ENCODE assay signal across 1 cellular context in the genomic region with DNA sequence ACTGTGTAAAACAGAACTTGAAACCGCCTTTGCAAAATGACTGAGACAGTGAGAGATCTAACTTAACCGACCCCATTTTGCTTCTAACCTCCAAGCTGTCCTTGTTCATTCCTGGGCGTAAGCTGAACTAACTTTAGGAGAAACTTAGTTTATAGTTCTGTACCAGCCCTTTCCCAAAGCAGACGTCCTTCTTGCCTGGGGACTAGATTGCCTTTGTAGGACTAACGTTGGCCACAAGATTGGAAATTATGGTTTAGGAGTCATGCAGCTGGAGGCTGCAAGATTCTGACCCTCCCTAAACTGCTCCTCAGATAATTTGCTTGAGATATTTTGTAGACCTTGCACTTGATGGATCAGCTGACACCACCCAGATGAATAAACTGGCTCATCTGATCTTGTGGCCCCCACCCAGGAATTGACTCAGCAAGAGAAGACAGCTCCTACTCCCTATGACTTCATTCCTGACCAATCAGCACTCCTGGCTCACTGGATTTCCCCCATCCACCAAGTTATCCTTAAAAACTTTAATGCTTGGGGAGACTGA.
A peak's percentile ranks its signal among the peaks of the same experiment; 100 is the strongest.
TF ChIP-seq lines count a peak whose summit lies in the region.

No MANE protein-coding gene starts in this region.

TF ChIP-seq in K562, 482 proteins besides CTCF, POLR2A, EP300 and RAD21 (continued from another document and continues in another):
- TF ChIP-seq, protein P1, sequence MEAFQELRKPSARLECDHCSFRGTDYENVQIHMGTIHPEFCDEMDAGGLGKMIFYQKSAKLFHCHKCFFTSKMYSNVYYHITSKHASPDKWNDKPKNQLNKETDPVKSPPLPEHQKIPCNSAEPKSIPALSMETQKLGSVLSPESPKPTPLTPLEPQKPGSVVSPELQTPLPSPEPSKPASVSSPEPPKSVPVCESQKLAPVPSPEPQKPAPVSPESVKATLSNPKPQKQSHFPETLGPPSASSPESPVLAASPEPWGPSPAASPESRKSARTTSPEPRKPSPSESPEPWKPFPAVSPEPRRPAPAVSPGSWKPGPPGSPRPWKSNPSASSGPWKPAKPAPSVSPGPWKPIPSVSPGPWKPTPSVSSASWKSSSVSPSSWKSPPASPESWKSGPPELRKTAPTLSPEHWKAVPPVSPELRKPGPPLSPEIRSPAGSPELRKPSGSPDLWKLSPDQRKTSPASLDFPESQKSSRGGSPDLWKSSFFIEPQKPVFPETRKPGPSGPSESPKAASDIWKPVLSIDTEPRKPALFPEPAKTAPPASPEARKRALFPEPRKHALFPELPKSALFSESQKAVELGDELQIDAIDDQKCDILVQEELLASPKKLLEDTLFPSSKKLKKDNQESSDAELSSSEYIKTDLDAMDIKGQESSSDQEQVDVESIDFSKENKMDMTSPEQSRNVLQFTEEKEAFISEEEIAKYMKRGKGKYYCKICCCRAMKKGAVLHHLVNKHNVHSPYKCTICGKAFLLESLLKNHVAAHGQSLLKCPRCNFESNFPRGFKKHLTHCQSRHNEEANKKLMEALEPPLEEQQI (IDR thresholded peaks at IDR 0.05) = no peak
- no peak for TF ChIP-seq PURB (CRISPR knock-in tag; IDR thresholded peaks at IDR 0.05; ENCODE audit: low read depth)
- no peak for TF ChIP-seq FOXK1 (CRISPR knock-in tag; IDR thresholded peaks at IDR 0.05; ENCODE audit: borderline replicate concordance)
- peak; percentile 50 for TF ChIP-seq CBFA2T3 (IDR thresholded peaks at IDR 0.05)
- TF ChIP-seq, protein P2, sequence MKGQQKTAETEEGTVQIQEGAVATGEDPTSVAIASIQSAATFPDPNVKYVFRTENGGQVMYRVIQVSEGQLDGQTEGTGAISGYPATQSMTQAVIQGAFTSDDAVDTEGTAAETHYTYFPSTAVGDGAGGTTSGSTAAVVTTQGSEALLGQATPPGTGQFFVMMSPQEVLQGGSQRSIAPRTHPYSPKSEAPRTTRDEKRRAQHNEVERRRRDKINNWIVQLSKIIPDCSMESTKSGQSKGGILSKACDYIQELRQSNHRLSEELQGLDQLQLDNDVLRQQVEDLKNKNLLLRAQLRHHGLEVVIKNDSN (CRISPR knock-in tag; IDR thresholded peaks at IDR 0.05) = peak; percentile 16; the same call in 1 of the 2 replicates
- TF ChIP-seq FOXJ3 (CRISPR knock-in tag; IDR thresholded peaks at IDR 0.05) = no peak
- TF ChIP-seq CC2D1A (IDR thresholded peaks at IDR 0.05) = no peak
- TF ChIP-seq ZNF324 (CRISPR knock-in tag; IDR thresholded peaks at IDR 0.05) = no peak
- TF ChIP-seq IFI16 (CRISPR knock-in tag; IDR thresholded peaks at IDR 0.05) = no peak
- no peak for TF ChIP-seq ZFP1 (CRISPR knock-in tag; IDR thresholded peaks at IDR 0.05)
- peak; percentile 84 for TF ChIP-seq ZNF584 (CRISPR knock-in tag; IDR thresholded peaks at IDR 0.05; ENCODE audit: low read depth)
- peak; percentile 71; the same call in 1 of the 2 replicates for TF ChIP-seq JUND (IDR thresholded peaks at IDR 0.05; ENCODE audit: borderline replicate concordance, low read depth, low read length)
- peak; percentile 74; the same call in 2 of the 3 replicates for TF ChIP-seq JUND (tag; IDR thresholded peaks at IDR 0.05; ENCODE audit: borderline replicate concordance, low read depth, low read length)
- TF ChIP-seq BACH1 (tag; IDR thresholded peaks at IDR 0.05) = peak; percentile 57; the same call in 1 of the 2 replicates
- TF ChIP-seq ZNF764 (CRISPR knock-in tag; IDR thresholded peaks at IDR 0.05; ENCODE audit: low read depth) = no peak
- TF ChIP-seq, protein P3, sequence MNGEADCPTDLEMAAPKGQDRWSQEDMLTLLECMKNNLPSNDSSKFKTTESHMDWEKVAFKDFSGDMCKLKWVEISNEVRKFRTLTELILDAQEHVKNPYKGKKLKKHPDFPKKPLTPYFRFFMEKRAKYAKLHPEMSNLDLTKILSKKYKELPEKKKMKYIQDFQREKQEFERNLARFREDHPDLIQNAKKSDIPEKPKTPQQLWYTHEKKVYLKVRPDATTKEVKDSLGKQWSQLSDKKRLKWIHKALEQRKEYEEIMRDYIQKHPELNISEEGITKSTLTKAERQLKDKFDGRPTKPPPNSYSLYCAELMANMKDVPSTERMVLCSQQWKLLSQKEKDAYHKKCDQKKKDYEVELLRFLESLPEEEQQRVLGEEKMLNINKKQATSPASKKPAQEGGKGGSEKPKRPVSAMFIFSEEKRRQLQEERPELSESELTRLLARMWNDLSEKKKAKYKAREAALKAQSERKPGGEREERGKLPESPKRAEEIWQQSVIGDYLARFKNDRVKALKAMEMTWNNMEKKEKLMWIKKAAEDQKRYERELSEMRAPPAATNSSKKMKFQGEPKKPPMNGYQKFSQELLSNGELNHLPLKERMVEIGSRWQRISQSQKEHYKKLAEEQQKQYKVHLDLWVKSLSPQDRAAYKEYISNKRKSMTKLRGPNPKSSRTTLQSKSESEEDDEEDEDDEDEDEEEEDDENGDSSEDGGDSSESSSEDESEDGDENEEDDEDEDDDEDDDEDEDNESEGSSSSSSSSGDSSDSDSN (IDR thresholded peaks at IDR 0.05; ENCODE audit: borderline replicate concordance in 1 of 2, low read depth in 2 of 2, low read length in 2 of 2) = no peak
- no peak for TF ChIP-seq POLR3G (IDR thresholded peaks at IDR 0.05; ENCODE audit: extremely low read depth, insufficient read length, insufficient replicate concordance)
- no peak for TF ChIP-seq HIVEP1 (CRISPR knock-in tag; IDR thresholded peaks at IDR 0.05)
- TF ChIP-seq TCF3 (CRISPR knock-in tag; IDR thresholded peaks at IDR 0.05) = 0 out of 2 replicates have a peak, but pooled peaks have one; percentile 32
- TF ChIP-seq SMARCC2 (IDR thresholded peaks at IDR 0.05; ENCODE audit: low read depth) = no peak
- TF ChIP-seq NBN (IDR thresholded peaks at IDR 0.05; ENCODE audit: low read depth) = no peak
- TF ChIP-seq, protein P4, sequence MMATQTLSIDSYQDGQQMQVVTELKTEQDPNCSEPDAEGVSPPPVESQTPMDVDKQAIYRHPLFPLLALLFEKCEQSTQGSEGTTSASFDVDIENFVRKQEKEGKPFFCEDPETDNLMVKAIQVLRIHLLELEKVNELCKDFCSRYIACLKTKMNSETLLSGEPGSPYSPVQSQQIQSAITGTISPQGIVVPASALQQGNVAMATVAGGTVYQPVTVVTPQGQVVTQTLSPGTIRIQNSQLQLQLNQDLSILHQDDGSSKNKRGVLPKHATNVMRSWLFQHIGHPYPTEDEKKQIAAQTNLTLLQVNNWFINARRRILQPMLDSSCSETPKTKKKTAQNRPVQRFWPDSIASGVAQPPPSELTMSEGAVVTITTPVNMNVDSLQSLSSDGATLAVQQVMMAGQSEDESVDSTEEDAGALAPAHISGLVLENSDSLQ (IDR thresholded peaks at IDR 0.05) = peak; percentile 66
- TF ChIP-seq, protein P5, sequence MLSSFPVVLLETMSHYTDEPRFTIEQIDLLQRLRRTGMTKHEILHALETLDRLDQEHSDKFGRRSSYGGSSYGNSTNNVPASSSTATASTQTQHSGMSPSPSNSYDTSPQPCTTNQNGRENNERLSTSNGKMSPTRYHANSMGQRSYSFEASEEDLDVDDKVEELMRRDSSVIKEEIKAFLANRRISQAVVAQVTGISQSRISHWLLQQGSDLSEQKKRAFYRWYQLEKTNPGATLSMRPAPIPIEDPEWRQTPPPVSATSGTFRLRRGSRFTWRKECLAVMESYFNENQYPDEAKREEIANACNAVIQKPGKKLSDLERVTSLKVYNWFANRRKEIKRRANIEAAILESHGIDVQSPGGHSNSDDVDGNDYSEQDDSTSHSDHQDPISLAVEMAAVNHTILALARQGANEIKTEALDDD (IDR thresholded peaks at IDR 0.05) = peak; percentile 51; the same call in 1 of the 2 replicates
- peak; percentile 35; the same call in 1 of the 2 replicates for TF ChIP-seq ARID1B (IDR thresholded peaks at IDR 0.05)
- TF ChIP-seq NCOA2 (IDR thresholded peaks at IDR 0.05; ENCODE audit: partially characterized antibody in 2 of 2) = no peak
- TF ChIP-seq ZNF316 (IDR thresholded peaks at IDR 0.05) = peak; percentile 32; the same call in 1 of the 2 replicates
- peak; percentile 58; the same call in 1 of the 2 replicates for TF ChIP-seq ZNF766 (CRISPR knock-in tag; conservative IDR thresholded peaks at IDR 0.05)
- no peak for TF ChIP-seq MTF1 (CRISPR knock-in tag; IDR thresholded peaks at IDR 0.05; ENCODE audit: borderline replicate concordance)
- TF ChIP-seq MEF2D (tag; conservative IDR thresholded peaks at IDR 0.05; ENCODE audit: low read depth) = peak; percentile 77; the same call in 1 of the 2 replicates
- TF ChIP-seq ZNF384 (IDR thresholded peaks at IDR 0.05; ENCODE audit: low read depth, low read length) = no peak
- TF ChIP-seq, protein P6, sequence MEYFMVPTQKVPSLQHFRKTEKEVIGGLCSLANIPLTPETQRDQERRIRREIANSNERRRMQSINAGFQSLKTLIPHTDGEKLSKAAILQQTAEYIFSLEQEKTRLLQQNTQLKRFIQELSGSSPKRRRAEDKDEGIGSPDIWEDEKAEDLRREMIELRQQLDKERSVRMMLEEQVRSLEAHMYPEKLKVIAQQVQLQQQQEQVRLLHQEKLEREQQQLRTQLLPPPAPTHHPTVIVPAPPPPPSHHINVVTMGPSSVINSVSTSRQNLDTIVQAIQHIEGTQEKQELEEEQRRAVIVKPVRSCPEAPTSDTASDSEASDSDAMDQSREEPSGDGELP (CRISPR knock-in tag; IDR thresholded peaks at IDR 0.05; ENCODE audit: borderline replicate concordance) = peak; percentile 78; the same call in 1 of the 2 replicates
- no peak for TF ChIP-seq SAFB (IDR thresholded peaks at IDR 0.05; ENCODE audit: borderline replicate concordance, low read depth, low read length)
- TF ChIP-seq, protein P7, sequence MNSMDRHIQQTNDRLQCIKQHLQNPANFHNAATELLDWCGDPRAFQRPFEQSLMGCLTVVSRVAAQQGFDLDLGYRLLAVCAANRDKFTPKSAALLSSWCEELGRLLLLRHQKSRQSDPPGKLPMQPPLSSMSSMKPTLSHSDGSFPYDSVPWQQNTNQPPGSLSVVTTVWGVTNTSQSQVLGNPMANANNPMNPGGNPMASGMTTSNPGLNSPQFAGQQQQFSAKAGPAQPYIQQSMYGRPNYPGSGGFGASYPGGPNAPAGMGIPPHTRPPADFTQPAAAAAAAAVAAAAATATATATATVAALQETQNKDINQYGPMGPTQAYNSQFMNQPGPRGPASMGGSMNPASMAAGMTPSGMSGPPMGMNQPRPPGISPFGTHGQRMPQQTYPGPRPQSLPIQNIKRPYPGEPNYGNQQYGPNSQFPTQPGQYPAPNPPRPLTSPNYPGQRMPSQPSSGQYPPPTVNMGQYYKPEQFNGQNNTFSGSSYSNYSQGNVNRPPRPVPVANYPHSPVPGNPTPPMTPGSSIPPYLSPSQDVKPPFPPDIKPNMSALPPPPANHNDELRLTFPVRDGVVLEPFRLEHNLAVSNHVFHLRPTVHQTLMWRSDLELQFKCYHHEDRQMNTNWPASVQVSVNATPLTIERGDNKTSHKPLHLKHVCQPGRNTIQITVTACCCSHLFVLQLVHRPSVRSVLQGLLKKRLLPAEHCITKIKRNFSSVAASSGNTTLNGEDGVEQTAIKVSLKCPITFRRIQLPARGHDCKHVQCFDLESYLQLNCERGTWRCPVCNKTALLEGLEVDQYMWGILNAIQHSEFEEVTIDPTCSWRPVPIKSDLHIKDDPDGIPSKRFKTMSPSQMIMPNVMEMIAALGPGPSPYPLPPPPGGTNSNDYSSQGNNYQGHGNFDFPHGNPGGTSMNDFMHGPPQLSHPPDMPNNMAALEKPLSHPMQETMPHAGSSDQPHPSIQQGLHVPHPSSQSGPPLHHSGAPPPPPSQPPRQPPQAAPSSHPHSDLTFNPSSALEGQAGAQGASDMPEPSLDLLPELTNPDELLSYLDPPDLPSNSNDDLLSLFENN (IDR thresholded peaks at IDR 0.05; ENCODE audit: low read depth in 2 of 2, low read length in 2 of 2) = no peak
- no peak for TF ChIP-seq CSDE1 (IDR thresholded peaks at IDR 0.05)
- no peak for TF ChIP-seq TRIM24 (IDR thresholded peaks at IDR 0.05)
- TF ChIP-seq, protein P8, sequence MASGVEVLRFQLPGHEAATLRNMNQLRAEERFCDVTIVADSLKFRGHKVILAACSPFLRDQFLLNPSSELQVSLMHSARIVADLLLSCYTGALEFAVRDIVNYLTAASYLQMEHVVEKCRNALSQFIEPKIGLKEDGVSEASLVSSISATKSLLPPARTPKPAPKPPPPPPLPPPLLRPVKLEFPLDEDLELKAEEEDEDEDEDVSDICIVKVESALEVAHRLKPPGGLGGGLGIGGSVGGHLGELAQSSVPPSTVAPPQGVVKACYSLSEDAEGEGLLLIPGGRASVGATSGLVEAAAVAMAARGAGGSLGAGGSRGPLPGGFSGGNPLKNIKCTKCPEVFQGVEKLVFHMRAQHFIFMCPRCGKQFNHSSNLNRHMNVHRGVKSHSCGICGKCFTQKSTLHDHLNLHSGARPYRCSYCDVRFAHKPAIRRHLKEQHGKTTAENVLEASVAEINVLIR (CRISPR knock-in tag; IDR thresholded peaks at IDR 0.05) = peak; percentile 28; the same call in 1 of the 2 replicates
- TF ChIP-seq PTBP1 (IDR thresholded peaks at IDR 0.05; ENCODE audit: low read depth, low read length) = no peak
- no peak for TF ChIP-seq FOS (IDR thresholded peaks at IDR 0.05; ENCODE audit: extremely low read depth, insufficient read length)
- no peak for TF ChIP-seq NR2C2 (CRISPR knock-in tag; IDR thresholded peaks at IDR 0.05)
- TF ChIP-seq NR2C2 (tag; IDR thresholded peaks at IDR 0.05) = 0 out of 2 replicates have a peak, but pooled peaks have one; percentile 34
- no peak for TF ChIP-seq ETS2 (tag; IDR thresholded peaks at IDR 0.05; ENCODE audit: borderline replicate concordance, poor library complexity, severe bottlenecking)
- no peak for TF ChIP-seq ZNF134 (CRISPR knock-in tag; conservative IDR thresholded peaks at IDR 0.05)
- TF ChIP-seq ZNF76 (CRISPR knock-in tag; IDR thresholded peaks at IDR 0.05; ENCODE audit: borderline replicate concordance) = no peak
- TF ChIP-seq HMG20B (CRISPR knock-in tag; IDR thresholded peaks at IDR 0.05) = no peak
- TF ChIP-seq, protein P9, sequence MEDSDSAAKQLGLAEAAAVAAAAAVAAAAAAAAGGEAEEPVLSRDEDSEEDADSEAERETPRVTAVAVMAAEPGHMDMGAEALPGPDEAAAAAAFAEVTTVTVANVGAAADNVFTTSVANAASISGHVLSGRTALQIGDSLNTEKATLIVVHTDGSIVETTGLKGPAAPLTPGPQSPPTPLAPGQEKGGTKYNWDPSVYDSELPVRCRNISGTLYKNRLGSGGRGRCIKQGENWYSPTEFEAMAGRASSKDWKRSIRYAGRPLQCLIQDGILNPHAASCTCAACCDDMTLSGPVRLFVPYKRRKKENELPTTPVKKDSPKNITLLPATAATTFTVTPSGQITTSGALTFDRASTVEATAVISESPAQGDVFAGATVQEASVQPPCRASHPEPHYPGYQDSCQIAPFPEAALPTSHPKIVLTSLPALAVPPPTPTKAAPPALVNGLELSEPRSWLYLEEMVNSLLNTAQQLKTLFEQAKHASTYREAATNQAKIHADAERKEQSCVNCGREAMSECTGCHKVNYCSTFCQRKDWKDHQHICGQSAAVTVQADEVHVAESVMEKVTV (CRISPR knock-in tag; IDR thresholded peaks at IDR 0.05) = no peak
- TF ChIP-seq, protein P10, sequence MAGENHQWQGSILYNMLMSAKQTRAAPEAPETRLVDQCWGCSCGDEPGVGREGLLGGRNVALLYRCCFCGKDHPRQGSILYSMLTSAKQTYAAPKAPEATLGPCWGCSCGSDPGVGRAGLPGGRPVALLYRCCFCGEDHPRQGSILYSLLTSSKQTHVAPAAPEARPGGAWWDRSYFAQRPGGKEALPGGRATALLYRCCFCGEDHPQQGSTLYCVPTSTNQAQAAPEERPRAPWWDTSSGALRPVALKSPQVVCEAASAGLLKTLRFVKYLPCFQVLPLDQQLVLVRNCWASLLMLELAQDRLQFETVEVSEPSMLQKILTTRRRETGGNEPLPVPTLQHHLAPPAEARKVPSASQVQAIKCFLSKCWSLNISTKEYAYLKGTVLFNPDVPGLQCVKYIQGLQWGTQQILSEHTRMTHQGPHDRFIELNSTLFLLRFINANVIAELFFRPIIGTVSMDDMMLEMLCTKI (IDR thresholded peaks at IDR 0.05; ENCODE audit: partially characterized antibody) = no peak
- no peak for TF ChIP-seq HDAC3 (IDR thresholded peaks at IDR 0.05; ENCODE audit: borderline replicate concordance, partially characterized antibody)
- no peak for TF ChIP-seq SNRNP70 (optimal IDR thresholded peaks at IDR 0.05; ENCODE audit: low read depth, low read length)
- TF ChIP-seq TCF7 (IDR thresholded peaks at IDR 0.05; ENCODE audit: borderline replicate concordance) = no peak
